In the genomic region with DNA sequence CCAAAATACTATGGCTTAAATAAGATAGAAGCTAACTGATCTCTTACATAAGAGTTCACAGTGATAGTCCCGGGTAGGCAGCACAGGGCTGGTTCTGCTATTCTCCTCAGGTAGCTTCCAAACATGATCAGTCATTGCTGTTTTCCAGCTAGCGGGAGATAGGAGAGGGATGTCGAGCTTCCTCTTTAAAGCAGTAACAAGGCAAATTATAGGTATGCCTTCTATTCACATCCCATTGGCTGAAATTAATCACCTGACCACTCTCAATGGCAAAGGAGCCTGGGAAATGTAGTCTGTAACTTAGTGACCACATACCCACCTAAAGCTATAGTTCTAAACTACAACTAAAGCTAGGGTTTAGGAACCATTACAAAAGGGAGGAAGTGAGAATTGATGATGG, we compare ENCODE assay signal across 8 cellular contexts. TPM values are rescaled to one million over a fixed set of nuclear protein-coding genes. Genes with fewer than 3 reads are reported as not detected.
DNase-seq lines count a peak whose midpoint lies in the region; ATAC-seq and TF ChIP-seq lines count a peak whose summit lies in the region.

No MANE protein-coding gene starts in this region.

- H3K36me3 ChIP-seq in MM.1S (replicated peaks; ENCODE audit: insufficient read depth, low read length) (no peaks in the 10 kb centered on the region), neural progenitor cell (no peaks in the 10 kb centered on the region)

- H3K27me3 ChIP-seq in MM.1S (replicated peaks; ENCODE audit: insufficient read depth, low read length): no peaks in the 10 kb centered on the region
- peaks cover 3% of the 10 kb centered on the region for H3K27me3 ChIP-seq in neural progenitor cell

- H3K9me3 ChIP-seq in MM.1S (replicated peaks; ENCODE audit: insufficient read depth, low read length) (no peaks in the 10 kb centered on the region), neural progenitor cell (ENCODE audit: low read depth) (no peaks in the 10 kb centered on the region)

- H3K9ac ChIP-seq in MM.1S (ENCODE audit: low read length) (no peak overlapping the region), neural progenitor cell (no peak overlapping the region)

- H3K4me3 ChIP-seq in MM.1S (ENCODE audit: low read length) (no peak overlapping the region), neural progenitor cell (peak overlapping the region; percentile 46)

- H3K4me3 Mint-ChIP-seq in neural progenitor cell: peak overlapping the region; percentile 80

- no peaks in the 10 kb centered on the region for H3K27me3 Mint-ChIP-seq in neural progenitor cell (ENCODE audit: insufficient read depth, low read depth)

- no peak overlapping the region for H3K27ac Mint-ChIP-seq in neural progenitor cell

- in situ Hi-C loops in SK-MEL-5 (cut with HindIII; ENCODE audit: low pct_unique_long_range_greater_than_20kb, low sequenced_read_pairs): no loop called here

- peaks cover 10% of the 10 kb centered on the region for H3K4me1 Mint-ChIP-seq in neural progenitor cell

- H3K4me2 ChIP-seq in MM.1S (ENCODE audit: low read depth, low read length): no peak overlapping the region
- H3K4me2 ChIP-seq in neural progenitor cell: peak overlapping the region; percentile 76

- no peaks in the 10 kb centered on the region for H3K4me1 ChIP-seq in MM.1S (ENCODE audit: low read length)
- no peaks in the 10 kb centered on the region for H3K4me1 ChIP-seq in neural progenitor cell

- H4K20me1 ChIP-seq in MM.1S (ENCODE audit: insufficient read depth, low read length) (no peaks in the 10 kb centered on the region), neural progenitor cell (ENCODE audit: low read depth) (no peaks in the 10 kb centered on the region)

- H3K27ac ChIP-seq in MM.1S (ENCODE audit: low read length): no peak overlapping the region
- no peak overlapping the region for H3K27ac ChIP-seq in epithelial cell of prostate
- no peak overlapping the region for H3K27ac ChIP-seq in neural progenitor cell

- H2AFZ ChIP-seq in MM.1S (ENCODE audit: low read length) (no peak overlapping the region), neural progenitor cell (replicated peaks) (peak overlapping the region; percentile 97)

- ATAC-seq in GM18502 (IDR thresholded peaks at IDR 0.05; ENCODE audit: poor library complexity, unreplicated experiment): peak; percentile 100
- ATAC-seq in HG02678 (IDR thresholded peaks at IDR 0.05; ENCODE audit: unreplicated experiment): peak; percentile 95

- no peak for TF ChIP-seq CTCF in MM.1S (IDR thresholded peaks at IDR 0.05; ENCODE audit: low read length)
- TF ChIP-seq CTCF in neural progenitor cell (IDR thresholded peaks at IDR 0.05): no peak

- H3K36me3 Mint-ChIP-seq in neural progenitor cell: no peaks in the 10 kb centered on the region

- DNase-seq in CD1c-positive myeloid dendritic cell (ENCODE audit: extremely low spot score) (peak; percentile 68), MM.1S (peak; percentile 39), SK-MEL-5 (ENCODE audit: low read depth, low spot score) (peak; percentile 92), epithelial cell of prostate (ENCODE audit: low read depth, low spot score) (peak; percentile 14), neural progenitor cell (ENCODE audit: low spot score) (peak; percentile 84), activated gamma-delta T cell treated with Interleukin-2 at 50 U/mL for 16 hours (no peak)

- H3F3A ChIP-seq in MM.1S (ENCODE audit: insufficient read depth, low read length): no peaks in the 10 kb centered on the region
- H3F3A ChIP-seq in neural progenitor cell (ENCODE audit: low read depth): peaks cover 5% of the 10 kb centered on the region

- no peaks in the 10 kb centered on the region for H3K9me2 ChIP-seq in MM.1S (replicated peaks; ENCODE audit: insufficient read depth, low read length)

- H3K9me3 Mint-ChIP-seq in neural progenitor cell: peaks cover 3% of the 10 kb centered on the region

- H3K79me2 ChIP-seq in MM.1S (ENCODE audit: low read length) (no peaks in the 10 kb centered on the region), neural progenitor cell (ENCODE audit: low read depth) (no peaks in the 10 kb centered on the region)

RNA-seq across cellular contexts. Expression of a gene that starts 34.5 kb away (rescaled TPM):
- total RNA-seq in SK-MEL-5 (2014; rRNA removed; shearing (Covaris generic)): 37.1 and 45.6 TPM in 2 replicates
- polyA plus RNA-seq in SK-MEL-5 (2015; cell fraction: cytosol; rRNA removed): 19.8 and 23.1 TPM in 2 replicates
- 21.1 and 24.4 TPM in 2 replicates for polyA plus RNA-seq in SK-MEL-5 (2015; cell fraction: nucleus; rRNA removed)
- total RNA-seq in neural progenitor cell (ENCODE audit: low replicate concordance): 89.5 and 126 TPM in 2 replicates
